Comparison of ENCODE assay signal across 8 cellular contexts in genomic region chrX:70452143-70452733, GRCh38. TPM values are rescaled to one million over a fixed set of nuclear protein-coding genes. Genes with fewer than 3 reads are reported as not detected.
A peak's percentile ranks its signal among the peaks of the same experiment; 100 is the strongest.
DNase-seq lines count a peak whose midpoint lies in the region; ATAC-seq and TF ChIP-seq lines count a peak whose summit lies in the region.

No MANE protein-coding gene starts in this region.

- H3K27me3 ChIP-seq in heart right ventricle (peaks cover 0 to 42% (median 0%) of the 10 kb centered on the region in 7 donors), psoas muscle (ENCODE audit: insufficient read depth in 3 of 3, low read length in 2 of 3) (peaks cover 0 to 22% (median 0%) of the 10 kb centered on the region in 3 donors)

- H3K27ac ChIP-seq in heart right ventricle (peak overlapping the region in 9 of 10 donors; percentile 2 to 65 (median 47)), psoas muscle (no peak overlapping the region)

- H3K4me1 ChIP-seq in heart right ventricle (peaks cover 0 to 14% (median 0%) of the 10 kb centered on the region in 9 donors), psoas muscle (no peaks in the 10 kb centered on the region)

- H3K4me3 ChIP-seq in AG10803 (ENCODE audit: low read length) = peak overlapping the region; percentile 63
- peak overlapping the region; percentile 21 to 63 (median 56) for H3K4me3 ChIP-seq in heart right ventricle
- H3K4me3 ChIP-seq in psoas muscle = peak overlapping the region; percentile 70

- H3K27ac Mint-ChIP-seq in activated naive CD4-positive, alpha-beta T cell treated with anti-CD3 and anti-CD28 coated beads, Interleukin-2, amount 50 U/mL, for 24 hours = peak overlapping the region; percentile 91

- no peaks in the 10 kb centered on the region for H3K9me3 Mint-ChIP-seq in activated naive CD4-positive, alpha-beta T cell treated with anti-CD3 and anti-CD28 coated beads, Interleukin-2, amount 50 U/mL, for 24 hours

- H3K4me3 Mint-ChIP-seq in activated naive CD4-positive, alpha-beta T cell treated with anti-CD3 and anti-CD28 coated beads, Interleukin-2, amount 50 U/mL, for 24 hours = peak overlapping the region; percentile 94

- ATAC-seq in GM19025 (IDR thresholded peaks at IDR 0.05; ENCODE audit: low read depth, unreplicated experiment) = peak; percentile 40
- peak in 6 of 8 donors; percentile 30 to 56 (median 40) for ATAC-seq in heart right ventricle
- peak; percentile 68 to 88 (median 75) for ATAC-seq in psoas muscle
- no peak for ATAC-seq in GM21737 (IDR thresholded peaks at IDR 0.05; ENCODE audit: unreplicated experiment)

- H3K27me3 Mint-ChIP-seq in activated naive CD4-positive, alpha-beta T cell treated with anti-CD3 and anti-CD28 coated beads, Interleukin-2, amount 50 U/mL, for 24 hours = no peaks in the 10 kb centered on the region

- DNase-seq in AG10803 (ENCODE audit: low read depth) (peak; percentile 26), HT-29 (ENCODE audit: low spot score) (peak; percentile 71), RPMI8226 (peak; percentile 56), heart right ventricle (peak; percentile 52 to 57), psoas muscle (peak; percentile 46 to 74)

- H3K36me3 Mint-ChIP-seq in activated naive CD4-positive, alpha-beta T cell treated with anti-CD3 and anti-CD28 coated beads, Interleukin-2, amount 50 U/mL, for 24 hours = no peaks in the 10 kb centered on the region

- peaks cover 38% of the 10 kb centered on the region for H3K4me1 Mint-ChIP-seq in activated naive CD4-positive, alpha-beta T cell treated with anti-CD3 and anti-CD28 coated beads, Interleukin-2, amount 50 U/mL, for 24 hours

- intact Hi-C loops in heart right ventricle (cut with DNase I) (loop anchor here in 9 of 10 donors (5.0 to 10.0 kb wide), 3 partner anchors 100 to 213 kb away; no protein-coding TSS in a partner anchor), psoas muscle (cut with DNase I) (loop anchor here in 1 of 2 donors (5.0 to 10.0 kb wide), 3 partner anchors 105 to 723 kb away; no protein-coding TSS in a partner anchor)

- 0 to 2% methylated on average over 25 to 34 of the region's 39 CpGs for WGBS in heart right ventricle, 2 donors
- WGBS in psoas muscle, 3 donors = 2 to 27% (median 2%) methylated on average over 17 to 39 of the region's 39 CpGs

- no peaks in the 10 kb centered on the region for H3K36me3 ChIP-seq in heart right ventricle
- H3K36me3 ChIP-seq in psoas muscle (ENCODE audit: insufficient read depth in 1 of 2, low read depth in 1 of 2) = no peaks in the 10 kb centered on the region

- H3K9me3 ChIP-seq in heart right ventricle (no peaks in the 10 kb centered on the region), psoas muscle (no peaks in the 10 kb centered on the region)

- peak; percentile 67 for TF ChIP-seq CTCF in AG10803 (conservative IDR thresholded peaks at IDR 0.05; ENCODE audit: low read length)
- TF ChIP-seq CTCF in heart right ventricle (IDR thresholded peaks at IDR 0.05) = peak; percentile 33 to 74 (median 60)
- peak; percentile 54 for TF ChIP-seq CTCF in psoas muscle (IDR thresholded peaks at IDR 0.05)

RNA-seq across cellular contexts. Expression of gene DLG3, which starts 7.6 kb away (rescaled TPM):
- 40.8 and 55.6 TPM in 2 replicates for total RNA-seq in HT-29 (2014; rRNA removed; shearing (Covaris generic))
- total RNA-seq in heart right ventricle (10 to 100 TPM in 7 of 10 donors, 1 to 10 TPM in 3; 6.0 to 13.1 (median 10.9) TPM), psoas muscle (1 to 10 TPM; 1.2 to 1.6 (median 1.4) TPM)
- polyA plus RNA-seq in heart right ventricle (1 to 10 TPM; 5.7 to 9.6 TPM), psoas muscle (1 to 10 TPM in 1 of 3 donors, under 1 TPM in 2; 0.27 to 1.4 (median 0.52) TPM)

RNA-seq across cellular contexts. Expression of gene GDPD2, which starts 29.1 kb away (rescaled TPM):
- total RNA-seq in HT-29 (2014; rRNA removed; shearing (Covaris generic)) = not detected in 2 replicates
- total RNA-seq in heart right ventricle (not detected), psoas muscle (not detected)
- polyA plus RNA-seq in heart right ventricle (not detected), psoas muscle (under 1 TPM in 1 of 3 donors, not detected in 2; 0.01 TPM)
